Comparison of ENCODE assay signal across 21 cellular contexts in genomic region chr2:172953411-172953810, GRCh38.
"Had no signal": no experiment of that assay in that cellular context is flagged by ENCODE, and none has a peak within 500 bp of the region (broad histone marks: within the 10 kb centered on the region; RNA-seq: fewer than 3 reads in every experiment).

No MANE protein-coding gene starts in this region.

- H3K27ac Mint-ChIP-seq: activated CD4-positive, alpha-beta T cell treated with anti-CD3 and anti-CD28 coated beads, Interleukin-2, amount 10 ng/mL, durations not matched to agents 7 days and 5 days; activated CD8-positive, alpha-beta memory T cell treated with anti-CD3 and anti-CD28 coated beads, Interleukin-2, amount 10 ng/mL, durations not matched to agents 7 days and 5 days; activated CD8-positive, alpha-beta T cell treated with anti-CD3 and anti-CD28 coated beads for 36 hours; activated naive CD4-positive, alpha-beta T cell treated with anti-CD3 and anti-CD28 coated beads, Interleukin-2, amount 10 ng/mL, durations not matched to agents 7 days and 5 days; endodermal cell; naive thymus-derived CD8-positive, alpha-beta T cell had no signal

- H3K27ac ChIP-seq: coronary artery, esophagus squamous epithelium, gastroesophageal sphincter, left ventricle myocardium inferior, ovary, prostate gland, stomach, transverse colon, vagina had no signal

- DNase-seq: activated CD4-positive, alpha-beta T cell treated with anti-CD3 and anti-CD28 coated beads, Interleukin-2, amount 10 ng/mL, durations not matched to agents 7 days and 5 days; activated CD8-positive, alpha-beta memory T cell treated with anti-CD3 and anti-CD28 coated beads, Interleukin-2, amount 10 ng/mL, durations not matched to agents 7 days and 5 days; activated CD8-positive, alpha-beta T cell treated with anti-CD3 and anti-CD28 coated beads for 36 hours; activated effector memory CD4-positive, alpha-beta T cell treated with anti-CD3 and anti-CD28 coated beads, Interleukin-2, amount 50 U/mL, for 16 hours; activated naive CD4-positive, alpha-beta T cell treated with anti-CD3 and anti-CD28 coated beads, Interleukin-2, amount 10 ng/mL, durations not matched to agents 7 days and 5 days; activated T-cell treated with anti-CD3 and anti-CD28 coated beads for 4 hours; adrenal gland; endodermal cell; esophagus squamous epithelium; head of caudate nucleus; hypothalamus; left ventricle myocardium inferior; naive thymus-derived CD8-positive, alpha-beta T cell; ovary; right cardiac atrium; stomach; transverse colon had no signal

- ATAC-seq: activated CD8-positive, alpha-beta memory T cell treated with anti-CD3 and anti-CD28 coated beads, Interleukin-2, amount 10 ng/mL, durations not matched to agents 7 days and 5 days; activated CD8-positive, alpha-beta T cell treated with anti-CD3 and anti-CD28 coated beads for 36 hours; gastroesophageal sphincter; naive thymus-derived CD8-positive, alpha-beta T cell; right cardiac atrium had no signal

- H3K4me3 ChIP-seq: adrenal gland, coronary artery, esophagus squamous epithelium, gastroesophageal sphincter, left ventricle myocardium inferior, ovary, prostate gland, stomach, transverse colon, vagina had no signal

- H3K36me3 ChIP-seq: adrenal gland, esophagus squamous epithelium, gastroesophageal sphincter, left ventricle myocardium inferior, ovary, prostate gland, stomach, transverse colon, vagina had no signal

- H3K27me3 Mint-ChIP-seq: activated CD4-positive, alpha-beta T cell treated with anti-CD3 and anti-CD28 coated beads, Interleukin-2, amount 10 ng/mL, durations not matched to agents 7 days and 5 days; activated naive CD4-positive, alpha-beta T cell treated with anti-CD3 and anti-CD28 coated beads, Interleukin-2, amount 10 ng/mL, durations not matched to agents 7 days and 5 days had no signal

- H3K36me3 Mint-ChIP-seq: activated CD8-positive, alpha-beta memory T cell treated with anti-CD3 and anti-CD28 coated beads, Interleukin-2, amount 10 ng/mL, durations not matched to agents 7 days and 5 days; activated naive CD4-positive, alpha-beta T cell treated with anti-CD3 and anti-CD28 coated beads, Interleukin-2, amount 10 ng/mL, durations not matched to agents 7 days and 5 days; naive thymus-derived CD8-positive, alpha-beta T cell had no signal

- H3K27me3 ChIP-seq: adrenal gland, esophagus squamous epithelium, gastroesophageal sphincter, ovary, stomach, transverse colon, vagina had no signal

- H3K4me3 Mint-ChIP-seq: activated CD4-positive, alpha-beta T cell treated with anti-CD3 and anti-CD28 coated beads, Interleukin-2, amount 10 ng/mL, durations not matched to agents 7 days and 5 days; activated CD8-positive, alpha-beta memory T cell treated with anti-CD3 and anti-CD28 coated beads, Interleukin-2, amount 10 ng/mL, durations not matched to agents 7 days and 5 days; activated CD8-positive, alpha-beta T cell treated with anti-CD3 and anti-CD28 coated beads for 36 hours; activated naive CD4-positive, alpha-beta T cell treated with anti-CD3 and anti-CD28 coated beads, Interleukin-2, amount 10 ng/mL, durations not matched to agents 7 days and 5 days; endodermal cell; naive thymus-derived CD8-positive, alpha-beta T cell had no signal

- H3K4me1 Mint-ChIP-seq: activated CD4-positive, alpha-beta T cell treated with anti-CD3 and anti-CD28 coated beads, Interleukin-2, amount 10 ng/mL, durations not matched to agents 7 days and 5 days; activated CD8-positive, alpha-beta memory T cell treated with anti-CD3 and anti-CD28 coated beads, Interleukin-2, amount 10 ng/mL, durations not matched to agents 7 days and 5 days; activated naive CD4-positive, alpha-beta T cell treated with anti-CD3 and anti-CD28 coated beads, Interleukin-2, amount 10 ng/mL, durations not matched to agents 7 days and 5 days had no signal

- H3K9me3 Mint-ChIP-seq: activated CD4-positive, alpha-beta T cell treated with anti-CD3 and anti-CD28 coated beads, Interleukin-2, amount 10 ng/mL, durations not matched to agents 7 days and 5 days; activated CD8-positive, alpha-beta T cell treated with anti-CD3 and anti-CD28 coated beads for 36 hours; activated naive CD4-positive, alpha-beta T cell treated with anti-CD3 and anti-CD28 coated beads, Interleukin-2, amount 10 ng/mL, durations not matched to agents 7 days and 5 days; endodermal cell had no signal

- H3K4me1 ChIP-seq: adrenal gland, left ventricle myocardium inferior, prostate gland, stomach, vagina had no signal

- H3K9me3 ChIP-seq: adrenal gland, esophagus squamous epithelium, gastroesophageal sphincter, left ventricle myocardium inferior, ovary, prostate gland, stomach, transverse colon, vagina had no signal
